In the genomic region with DNA sequence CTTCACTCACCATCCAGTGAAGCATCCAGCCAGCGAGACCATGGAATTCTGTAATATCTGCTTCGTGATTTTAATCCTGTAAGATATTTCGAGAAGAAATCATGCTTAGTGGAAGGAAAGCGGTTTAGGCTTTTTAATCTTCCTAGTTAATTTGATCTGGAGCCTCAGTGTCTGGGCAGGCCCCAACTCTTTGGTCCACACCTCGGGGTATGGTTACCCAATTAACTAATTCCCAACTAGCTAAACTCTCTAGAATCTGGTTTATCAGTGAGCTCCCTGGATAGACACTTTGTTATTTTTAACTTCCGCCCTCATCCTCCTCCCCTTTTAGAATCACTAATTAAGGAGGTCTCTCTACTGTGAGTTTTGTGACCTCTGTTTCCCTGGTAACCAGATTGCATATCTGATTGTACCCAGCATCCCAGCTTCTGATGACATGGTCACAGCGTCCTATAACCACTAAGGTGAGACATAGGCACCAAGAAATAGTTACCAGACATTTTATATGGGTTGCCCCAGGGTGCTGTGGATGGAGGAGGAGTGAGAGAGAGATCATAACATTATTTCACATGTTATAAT, we compare ENCODE assay signal across 24 cellular contexts.
A peak's percentile ranks its signal among the peaks of the same experiment; 100 is the strongest.
DNase-seq lines count a peak whose midpoint lies in the region; ATAC-seq and TF ChIP-seq lines count a peak whose summit lies in the region.
"Had no signal": no experiment of that assay in that cellular context is flagged by ENCODE, and none has a peak within 500 bp of the region (broad histone marks: within the 10 kb centered on the region; RNA-seq: fewer than 3 reads in every experiment).

No MANE protein-coding gene starts in this region.

- peak overlapping the region; percentile 81 for H3K27ac Mint-ChIP-seq in mesothelial cell of epicardium
- H3K27ac Mint-ChIP-seq: B cell had no signal

- in situ Hi-C loops in GM13977 (cut with MboI; ENCODE audit: low pct_unique_long_range_greater_than_20kb, low sequenced_read_pairs, unreplicated experiment), result no loop called here

- no peaks in the 10 kb centered on the region for H3K9me3 Mint-ChIP-seq in mesothelial cell of epicardium

- no peaks in the 10 kb centered on the region for H3K27me3 Mint-ChIP-seq in mesothelial cell of epicardium (ENCODE audit: low read depth)

- peaks cover 80% of the 10 kb centered on the region for H3K4me1 Mint-ChIP-seq in mesothelial cell of epicardium
- H3K4me1 Mint-ChIP-seq: B cell had no signal

- no peak for TF ChIP-seq CTCF in mesothelial cell of epicardium (IDR thresholded peaks at IDR 0.05; ENCODE audit: unreplicated experiment)
- TF ChIP-seq CTCF in GM13977 (IDR thresholded peaks at IDR 0.05; ENCODE audit: extremely low read depth, insufficient read depth, missing control alignments), result no peak

- no peak overlapping the region for H3K4me3 Mint-ChIP-seq in mesothelial cell of epicardium
- H3K4me3 Mint-ChIP-seq: B cell had no signal

- DNase-seq in NCI-H748 (lab: John Stamatoyannopoulos, UW; ENCODE audit: unreplicated experiment) (peak; percentile 36), NCI-H748 treated with DMSO at 0.1 percent for 48 hours (lab: John Stamatoyannopoulos, UW) (no peak), M059J (ENCODE audit: low read depth) (peak; percentile 47), caudate nucleus (lab: John Stamatoyannopoulos, UW) (peak in 4 of 61 donors; percentile 4 to 62 (median 23)), mesothelial cell of epicardium (ENCODE audit: low spot score in 2 of 2, unreplicated experiment in 2 of 2) (no peak), COLO829 (ENCODE audit: low spot score) (no peak), GM13977 (ENCODE audit: low spot score) (no peak)
- DNase-seq: 8988T, COR-L47, DMS153, GDM1, IMR-90, Karpas-422, MG63, NCI-H1048, NCI-H1436, NCI-H1930, NCI-H2171 treated with DMSO at 0.1 percent for 48 hours, NCI-H446, NCI-H526 treated with DMSO at 0.1 percent for 48 hours, OCI-M1, SHP77 treated with DMSO at 0.1 percent for 48 hours had no signal

- peak overlapping the region; percentile 22 for H3K27ac ChIP-seq in caudate nucleus (ENCODE audit: low read depth, low read length)

- ATAC-seq in GM18867 (IDR thresholded peaks at IDR 0.05; ENCODE audit: unreplicated experiment), result no peak

- peaks cover 34% of the 10 kb centered on the region for H3K36me3 Mint-ChIP-seq in mesothelial cell of epicardium

Comparison
In these comparisons a context has a peak if more than half of its experiments do, and no peak if none do; other contexts are left out.
1. DNase-seq: peak in NCI-H748 (single experiment) and M059J (single experiment); none in NCI-H748 treated with DMSO at 0.1 percent for 48 hours (single experiment), mesothelial cell of epicardium (0 of 2), COLO829 (single experiment) and GM13977 (single experiment).